In genomic region chr1:50505427-50505826, GRCh38 we compare ENCODE assay signal across 29 cellular contexts.
"Had no signal": no experiment of that assay in that cellular context is flagged by ENCODE, and none has a peak within 500 bp of the region (broad histone marks: within the 10 kb centered on the region; RNA-seq: fewer than 3 reads in every experiment).

No MANE protein-coding gene starts in this region.

- H3K36me3 ChIP-seq: upper lobe of right lung, uterus had no signal

- H3K27me3 Mint-ChIP-seq: stimulated activated memory B cell treated with anti-CD40 and anti-IgM and Interleukin-4, amounts not matched to agents 10 μg/mL and 1 μg/mL and 100 μg/mL, for 72 hours; stimulated activated naive B cell treated with anti-CD40 and anti-IgM and Interleukin-4, amounts not matched to agents 10 μg/mL and 1 μg/mL and 100 μg/mL, for 72 hours; stimulated activated naive CD8-positive, alpha-beta T cell treated with anti-CD3 and anti-CD28 coated beads, Interleukin-15, amount 100 ng/mL, for 72 hours; stimulated activated naive CD8-positive, alpha-beta T cell treated with anti-CD3 and anti-CD28 coated beads, Interleukin-15, Interleukin-2, amounts not matched to agents 100 ng/mL and 50 ng/mL, for 24 hours; type B pancreatic cell had no signal

- H3K27ac Mint-ChIP-seq: stimulated activated effector memory CD8-positive, alpha-beta T cell treated with anti-CD3 and anti-CD28 coated beads, Interleukin-12 subunit alpha, Interleukin-12 subunit beta, amount 100 ng/mL, for 72 hours; stimulated activated memory B cell treated with anti-CD40 and anti-IgM and Interleukin-4, amounts not matched to agents 10 μg/mL and 1 μg/mL and 100 μg/mL, for 72 hours; stimulated activated naive B cell treated with anti-CD40 and anti-IgM and Interleukin-4, amounts not matched to agents 10 μg/mL and 1 μg/mL and 100 μg/mL, for 72 hours; stimulated activated naive CD8-positive, alpha-beta T cell treated with anti-CD3 and anti-CD28 coated beads, Interleukin-15, Interleukin-2, amounts not matched to agents 100 ng/mL and 50 ng/mL, for 24 hours; type B pancreatic cell had no signal

- H3K4me3 Mint-ChIP-seq: stimulated activated effector memory CD8-positive, alpha-beta T cell treated with anti-CD3 and anti-CD28 coated beads, Interleukin-12 subunit alpha, Interleukin-12 subunit beta, amount 100 ng/mL, for 72 hours; stimulated activated memory B cell treated with anti-CD40 and anti-IgM and Interleukin-4, amounts not matched to agents 10 μg/mL and 1 μg/mL and 100 μg/mL, for 72 hours; stimulated activated naive B cell treated with anti-CD40 and anti-IgM and Interleukin-4, amounts not matched to agents 10 μg/mL and 1 μg/mL and 100 μg/mL, for 72 hours; stimulated activated naive CD8-positive, alpha-beta T cell treated with anti-CD3 and anti-CD28 coated beads, Interleukin-15, amount 100 ng/mL, for 72 hours; stimulated activated naive CD8-positive, alpha-beta T cell treated with anti-CD3 and anti-CD28 coated beads, Interleukin-15, Interleukin-2, amounts not matched to agents 100 ng/mL and 50 ng/mL, for 24 hours; type B pancreatic cell had no signal

- FAIRE-seq: urothelium cell line had no signal

- H3K9me3 ChIP-seq: testis, thyroid gland, vagina had no signal

- H3K27ac ChIP-seq: stomach, suprapubic skin, testis, thoracic aorta, thyroid gland, tibial artery, tibial nerve, transverse colon, upper lobe of left lung, upper lobe of right lung, uterus, vagina had no signal

- H3K36me3 Mint-ChIP-seq: stimulated activated effector memory CD8-positive, alpha-beta T cell treated with anti-CD3 and anti-CD28 coated beads, Interleukin-12 subunit alpha, Interleukin-12 subunit beta, amount 100 ng/mL, for 72 hours had no signal

- H3K27me3 ChIP-seq: stomach, suprapubic skin, testis, thyroid gland, tibial artery, tibial nerve, transverse colon, upper lobe of left lung, upper lobe of right lung, uterus, vagina had no signal

- DNase-seq: stimulated activated CD4-positive, alpha-beta T cell treated with anti-CD3 and anti-CD28 coated beads, Interleukin-2, amount 100 ng/mL, for 48 hours; stimulated activated CD4-positive, alpha-beta T cell treated with anti-CD3 and anti-CD28 coated beads, Interleukin-4, amount 100 ng/mL, for 1 hour; stimulated activated CD4-positive, alpha-beta T cell treated with anti-CD3 and anti-CD28 coated beads, Interleukin-4, amount 100 ng/mL, for 24 hours; stimulated activated CD4-positive, alpha-beta T cell treated with anti-CD3 and anti-CD28 coated beads, Interleukin-4, amount 100 ng/mL, for 4 hours; stimulated activated CD8-positive, alpha-beta memory T cell treated with anti-CD3 and anti-CD28 coated beads, Interleukin-4, amount 100 ng/mL, for 48 hours; stimulated activated naive B cell treated with anti-CD40 and anti-IgM and Interleukin-4, amounts not matched to agents 10 μg/mL and 1 μg/mL and 100 μg/mL, for 72 hours; stimulated activated naive CD4-positive, alpha-beta T cell; stimulated activated naive CD4-positive, alpha-beta T cell treated with Interleukin-2 at 50 U/mL for 16 hours; stimulated activated naive CD8-positive, alpha-beta T cell treated with anti-CD3 and anti-CD28 coated beads, Interleukin-15, amount 100 ng/mL, for 72 hours; stimulated activated naive CD8-positive, alpha-beta T cell treated with anti-CD3 and anti-CD28 coated beads, Interleukin-15, Interleukin-2, amounts not matched to agents 100 U/mL and 50 U/mL, for 24 hours; stomach; substantia nigra; testis; thyroid gland; tibial artery; transverse colon; trophoblast cell; upper lobe of left lung; upper lobe of right lung; uterus had no signal

- H3K4me1 Mint-ChIP-seq: stimulated activated effector memory CD8-positive, alpha-beta T cell treated with anti-CD3 and anti-CD28 coated beads, Interleukin-12 subunit alpha, Interleukin-12 subunit beta, amount 100 ng/mL, for 72 hours; stimulated activated naive CD8-positive, alpha-beta T cell treated with anti-CD3 and anti-CD28 coated beads, Interleukin-15, amount 100 ng/mL, for 72 hours had no signal

- H3K4me1 ChIP-seq: stomach, suprapubic skin, testis, thyroid gland, tibial artery, tibial nerve, transverse colon, upper lobe of left lung, upper lobe of right lung, uterus, vagina had no signal

- H3K4me3 ChIP-seq: stomach, suprapubic skin, testis, thoracic aorta, thyroid gland, tibial artery, tibial nerve, transverse colon, upper lobe of left lung, upper lobe of right lung, uterus, vagina had no signal

- ATAC-seq: stimulated activated effector memory CD8-positive, alpha-beta T cell treated with anti-CD3 and anti-CD28 coated beads, Interleukin-12 subunit alpha, Interleukin-12 subunit beta, amount 100 ng/mL, for 72 hours; stimulated activated memory B cell treated with anti-CD40 and anti-IgM and Interleukin-4, amounts not matched to agents 10 μg/mL and 1 μg/mL and 100 μg/mL, for 72 hours; stimulated activated naive B cell treated with anti-CD40 and anti-IgM and Interleukin-4, amounts not matched to agents 10 μg/mL and 1 μg/mL and 100 μg/mL, for 72 hours; stimulated activated naive CD8-positive, alpha-beta T cell treated with anti-CD3 and anti-CD28 coated beads, Interleukin-15, amount 100 ng/mL, for 72 hours; stimulated activated naive CD8-positive, alpha-beta T cell treated with anti-CD3 and anti-CD28 coated beads, Interleukin-15, Interleukin-2, amounts not matched to agents 100 U/mL and 50 U/mL, for 24 hours; upper lobe of right lung had no signal
